In the genomic region with DNA sequence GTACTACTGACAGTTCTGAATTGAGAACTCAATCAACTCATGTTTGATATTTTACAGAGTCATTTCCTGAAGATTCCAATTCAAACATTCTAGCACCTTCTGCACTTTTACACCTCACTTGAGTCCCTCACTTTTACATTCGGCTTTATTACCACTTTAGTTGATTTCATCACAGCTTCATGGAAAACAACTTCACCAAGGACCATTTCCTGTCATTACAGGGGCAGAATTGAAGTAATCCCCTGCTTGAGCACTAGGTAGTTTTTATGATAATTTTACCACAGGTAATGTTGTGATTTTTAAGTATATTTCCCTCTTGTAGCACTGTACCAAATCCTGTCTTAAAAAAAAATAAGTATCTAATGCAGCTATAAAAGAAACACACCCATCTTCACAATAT, we compare ENCODE assay signal across 16 cellular contexts.
"Had no signal": no experiment of that assay in that cellular context is flagged by ENCODE, and none has a peak within 500 bp of the region (broad histone marks: within the 10 kb centered on the region; RNA-seq: fewer than 3 reads in every experiment).

No MANE protein-coding gene starts in this region.

- H3K4me3 ChIP-seq: esophagus squamous epithelium, psoas muscle, spleen, testis, tibial nerve had no signal

- H3K9me3 ChIP-seq: esophagus squamous epithelium, psoas muscle, spleen, testis, tibial nerve had no signal

- H3K27ac ChIP-seq: esophagus squamous epithelium, psoas muscle, spleen, testis, tibial nerve had no signal

- DNase-seq: esophagus squamous epithelium; foreskin fibroblast; immature natural killer cell; left colon; naive thymus-derived CD4-positive, alpha-beta T cell; nephron progenitor cell; psoas muscle; spleen; stimulated activated CD4-positive, alpha-beta T cell treated with anti-CD3 and anti-CD28 coated beads, Interleukin-15, amount 100 ng/mL, for 24 hours; stimulated activated CD4-positive, alpha-beta T cell treated with anti-CD3 and anti-CD28 coated beads, Interleukin-1b, Interleukin-23, amount 100 ng/mL, for 48 hours; stimulated activated CD4-positive, alpha-beta T cell treated with anti-CD3 and anti-CD28 coated beads, Interleukin-4, amount 100 ng/mL, for 24 hours; testis had no signal

- ATAC-seq: left colon; naive thymus-derived CD4-positive, alpha-beta T cell; psoas muscle; sciatic nerve; stimulated activated memory B cell treated with anti-CD40 and anti-IgM and Interleukin-4, amounts not matched to agents 10 μg/mL and 1 μg/mL and 100 μg/mL, for 72 hours had no signal

- H3K4me1 ChIP-seq: esophagus squamous epithelium, psoas muscle, spleen, testis, tibial nerve had no signal

- H3K27me3 ChIP-seq: esophagus squamous epithelium, spleen, testis, tibial nerve had no signal

- FAIRE-seq: colon had no signal

- H3K36me3 ChIP-seq: esophagus squamous epithelium, tibial nerve had no signal
